ENCODE assay signal across 1 cellular context in genomic region chr5:148791334-148791667, GRCh38.
TF ChIP-seq lines count a peak whose summit lies in the region.

No MANE protein-coding gene starts in this region.

TF ChIP-seq in GM23338, 12 proteins besides CTCF, POLR2A, EP300 and RAD21 (continued from another document):
- no peak for TF ChIP-seq ZNF462 (CRISPR knock-in tag; IDR thresholded peaks at IDR 0.05)
- no peak for TF ChIP-seq JUNB (IDR thresholded peaks at IDR 0.05; ENCODE audit: unreplicated experiment)
- no peak for TF ChIP-seq NANOG (IDR thresholded peaks at IDR 0.05; ENCODE audit: borderline replicate concordance)
- TF ChIP-seq STAT1 (IDR thresholded peaks at IDR 0.05; ENCODE audit: unreplicated experiment): no peak
